In genomic region chr7:151020231-151020630, GRCh38 we compare ENCODE assay signal across 1 cellular context.
TF ChIP-seq lines count a peak whose summit lies in the region.

No MANE protein-coding gene starts in this region.

TF ChIP-seq in IMR-90, 13 proteins besides CTCF, POLR2A, EP300 and RAD21:
- TF ChIP-seq, protein P1, sequence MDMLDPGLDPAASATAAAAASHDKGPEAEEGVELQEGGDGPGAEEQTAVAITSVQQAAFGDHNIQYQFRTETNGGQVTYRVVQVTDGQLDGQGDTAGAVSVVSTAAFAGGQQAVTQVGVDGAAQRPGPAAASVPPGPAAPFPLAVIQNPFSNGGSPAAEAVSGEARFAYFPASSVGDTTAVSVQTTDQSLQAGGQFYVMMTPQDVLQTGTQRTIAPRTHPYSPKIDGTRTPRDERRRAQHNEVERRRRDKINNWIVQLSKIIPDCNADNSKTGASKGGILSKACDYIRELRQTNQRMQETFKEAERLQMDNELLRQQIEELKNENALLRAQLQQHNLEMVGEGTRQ (IDR thresholded peaks at IDR 0.05; ENCODE audit: low read depth, low read length), result no peak
- TF ChIP-seq MAFK (IDR thresholded peaks at IDR 0.05; ENCODE audit: low read depth, low read length), result no peak
- no peak for TF ChIP-seq RFX5 (IDR thresholded peaks at IDR 0.05; ENCODE audit: low read depth, low read length)
- TF ChIP-seq CHD1 (IDR thresholded peaks at IDR 0.05; ENCODE audit: low read depth, low read length), result no peak
- no peak for TF ChIP-seq CEBPB (IDR thresholded peaks at IDR 0.05; ENCODE audit: low read depth, low read length)
